ENCODE assay signal across 24 cellular contexts in the genomic region with DNA sequence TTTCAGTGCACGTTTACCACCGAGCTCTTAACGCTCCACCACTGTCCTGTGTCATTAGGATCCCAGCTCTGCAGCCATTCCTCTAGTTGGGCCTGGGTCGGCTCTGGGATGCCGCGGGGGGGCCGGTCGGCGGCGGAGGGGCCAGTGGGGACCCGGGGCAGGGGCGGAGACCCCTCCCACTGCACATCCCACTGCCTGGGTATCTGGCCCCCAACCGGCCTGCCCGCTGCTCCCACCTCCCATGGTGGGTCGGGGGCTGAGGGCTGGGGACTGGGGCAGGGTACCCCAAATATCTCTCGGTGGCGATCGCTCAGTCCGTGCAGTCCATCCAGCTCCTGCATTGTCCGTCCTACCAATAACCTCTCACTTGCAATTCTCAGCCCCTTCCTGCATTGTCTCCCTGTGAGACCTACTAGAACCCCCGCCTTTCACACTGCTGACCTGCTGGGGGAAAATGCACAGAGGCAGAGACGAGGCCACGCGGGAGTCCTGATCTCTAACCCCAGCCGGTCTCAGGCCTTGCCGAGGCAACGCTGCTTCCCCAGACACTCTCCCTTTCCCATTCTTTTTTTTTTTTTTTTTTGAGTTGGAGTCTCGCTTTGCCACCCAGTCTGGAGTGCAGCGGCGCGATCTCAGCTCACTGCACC. TPM values are rescaled to one million over a fixed set of nuclear protein-coding genes. Genes with fewer than 3 reads are reported as not detected.
A peak's percentile ranks its signal among the peaks of the same experiment; 100 is the strongest.
DNase-seq lines count a peak whose midpoint lies in the region; ATAC-seq, FAIRE-seq and TF ChIP-seq lines count a peak whose summit lies in the region.
"Had no signal": no experiment of that assay in that cellular context is flagged by ENCODE, and none has a peak within 500 bp of the region (broad histone marks: within the 10 kb centered on the region; RNA-seq: fewer than 3 reads in every experiment).

No MANE protein-coding gene starts in this region.

- H4K20me1 ChIP-seq in astrocyte (ENCODE audit: insufficient read depth, low read length) = peaks cover 33% of the 10 kb centered on the region

- H3K4me3 Mint-ChIP-seq in astrocyte (ENCODE audit: unreplicated experiment) (peak overlapping the region; percentile 12), endothelial cell (ENCODE audit: unreplicated experiment) (no peak overlapping the region)
- H3K4me3 Mint-ChIP-seq in stimulated activated effector memory CD8-positive, alpha-beta T cell treated with anti-CD3 and anti-CD28 coated beads, Interleukin-12 subunit alpha, Interleukin-12 subunit beta, amount 100 ng/mL, for 72 hours = no peak overlapping the region
- H3K4me3 Mint-ChIP-seq: activated naive CD4-positive, alpha-beta T cell treated with anti-CD3 and anti-CD28 coated beads, Interleukin-2, amount 50 U/mL, for 24 hours; activated T-cell treated with anti-CD3 and anti-CD28 coated beads, Interleukin-2, amount 50 U/mL, for 24 hours; B cell; mesothelial cell of epicardium; T-helper 1 cell treated with Interleukin-12 subunit alpha and Interleukin-12 subunit beta and Interleukin-4 antibody, amounts not matched to agents 30 μg/mL and 1 μg/mL, for 36 hours had no signal

- no peaks in the 10 kb centered on the region for H3K9me3 ChIP-seq in astrocyte (ENCODE audit: insufficient read depth, low read depth, low read length)
- H3K9me3 ChIP-seq: Caco-2, SJCRH30, thoracic aorta had no signal

- H3K9me3 Mint-ChIP-seq in astrocyte (ENCODE audit: unreplicated experiment) (no peaks in the 10 kb centered on the region), endothelial cell (ENCODE audit: unreplicated experiment) (no peaks in the 10 kb centered on the region)
- H3K9me3 Mint-ChIP-seq in stimulated activated effector memory CD8-positive, alpha-beta T cell treated with anti-CD3 and anti-CD28 coated beads, Interleukin-12 subunit alpha, Interleukin-12 subunit beta, amount 100 ng/mL, for 72 hours = no peaks in the 10 kb centered on the region
- H3K9me3 Mint-ChIP-seq: activated naive CD4-positive, alpha-beta T cell treated with anti-CD3 and anti-CD28 coated beads, Interleukin-2, amount 50 U/mL, for 24 hours; activated T-cell treated with anti-CD3 and anti-CD28 coated beads, Interleukin-2, amount 50 U/mL, for 24 hours; mesothelial cell of epicardium; T-helper 1 cell treated with Interleukin-12 subunit alpha and Interleukin-12 subunit beta and Interleukin-4 antibody, amounts not matched to agents 30 μg/mL and 1 μg/mL, for 36 hours had no signal

- no peak overlapping the region for H3K4me3 ChIP-seq in astrocyte (ENCODE audit: insufficient read depth, low read depth, low read length)
- H3K4me3 ChIP-seq: SJCRH30, thoracic aorta had no signal

- ATAC-seq in left lobe of liver (peak; percentile 7), GM19467 (IDR thresholded peaks at IDR 0.05; ENCODE audit: unreplicated experiment) (no peak)
- ATAC-seq in stimulated activated effector memory CD8-positive, alpha-beta T cell treated with anti-CD3 and anti-CD28 coated beads, Interleukin-12 subunit alpha, Interleukin-12 subunit beta, amount 100 ng/mL, for 72 hours = peak; percentile 11
- ATAC-seq: foreskin keratinocyte had no signal

- H3K36me3 ChIP-seq in astrocyte (ENCODE audit: insufficient read depth, low read length) = peaks cover 7% of the 10 kb centered on the region

- H3K36me3 Mint-ChIP-seq in astrocyte (ENCODE audit: low read depth, unreplicated experiment) (peaks cover 13% of the 10 kb centered on the region), endothelial cell (ENCODE audit: low read depth, unreplicated experiment) (peaks cover 6% of the 10 kb centered on the region)
- peaks cover 85% of the 10 kb centered on the region for H3K36me3 Mint-ChIP-seq in stimulated activated effector memory CD8-positive, alpha-beta T cell treated with anti-CD3 and anti-CD28 coated beads, Interleukin-12 subunit alpha, Interleukin-12 subunit beta, amount 100 ng/mL, for 72 hours

- DNase-seq in activated CD8-positive, alpha-beta memory T cell treated with anti-CD3 and anti-CD28 coated beads, Interleukin-2, amount 50 U/mL, for 48 hours = peak; percentile 54
- no peak for DNase-seq in activated CD8-positive, alpha-beta memory T cell treated with anti-CD3 and anti-CD28 coated beads for 24 hours
- no peak for DNase-seq in astrocyte (ENCODE audit: low read depth)
- no peak for DNase-seq in left lobe of liver (ENCODE audit: low spot score)
- no peak for DNase-seq in stimulated activated effector memory CD8-positive, alpha-beta T cell treated with anti-CD3 and anti-CD28 coated beads, Interleukin-12 subunit alpha, Interleukin-12 subunit beta, amount 100 ng/mL, for 72 hours (ENCODE audit: low spot score in 2 of 2)
- DNase-seq in endothelial cell (ENCODE audit: low spot score) = no peak
- no peak for DNase-seq in NCI-H1417 (lab: John Stamatoyannopoulos, UW)
- DNase-seq: activated CD4-positive, alpha-beta T cell treated with anti-CD3 and anti-CD28 coated beads, Interleukin-2, amount 50 U/mL, for 48 hours; activated T-cell treated with anti-CD3 and anti-CD28 coated beads, Interleukin-2, amount 50 U/mL, for 24 hours; Caco-2; cortex of kidney; foreskin keratinocyte; hippocampal formation; NCI-H748 treated with DMSO at 0.1 percent for 48 hours; SJCRH30 had no signal

- H3K9ac ChIP-seq in astrocyte (ENCODE audit: low read length) = no peak overlapping the region

- no peaks in the 10 kb centered on the region for H3K79me2 ChIP-seq in astrocyte (ENCODE audit: insufficient read depth, low read length)

- no peaks in the 10 kb centered on the region for H3K27me3 ChIP-seq in astrocyte (ENCODE audit: insufficient read depth, low read length)
- H3K27me3 ChIP-seq: foreskin keratinocyte, SJCRH30 had no signal

- H3K27me3 Mint-ChIP-seq in astrocyte (ENCODE audit: low read depth, unreplicated experiment) = peaks cover under 1% of the 10 kb centered on the region
- peaks cover 2% of the 10 kb centered on the region for H3K27me3 Mint-ChIP-seq in endothelial cell (ENCODE audit: unreplicated experiment)
- H3K27me3 Mint-ChIP-seq: activated naive CD4-positive, alpha-beta T cell treated with anti-CD3 and anti-CD28 coated beads, Interleukin-2, amount 50 U/mL, for 24 hours; activated T-cell treated with anti-CD3 and anti-CD28 coated beads, Interleukin-2, amount 50 U/mL, for 24 hours; B cell had no signal

- no peak for FAIRE-seq in astrocyte (lab: Jason Lieb, UNC)
- FAIRE-seq: HTR-8/SVneo had no signal

- H3K27ac ChIP-seq in astrocyte (ENCODE audit: low read depth, low read length) = no peak overlapping the region
- H3K27ac ChIP-seq: 22Rv1, foreskin keratinocyte, SJCRH30, thoracic aorta had no signal

- no peak overlapping the region for H3K4me2 ChIP-seq in astrocyte (ENCODE audit: low read length)

- TF ChIP-seq CTCF in astrocyte (IDR thresholded peaks at IDR 0.05; ENCODE audit: insufficient read depth, low read depth, low read length) (no peak), endothelial cell (IDR thresholded peaks at IDR 0.05; ENCODE audit: unreplicated experiment) (no peak)

- H3K27ac Mint-ChIP-seq in astrocyte (ENCODE audit: unreplicated experiment) = no peak overlapping the region
- peak overlapping the region; percentile 36 for H3K27ac Mint-ChIP-seq in stimulated activated effector memory CD8-positive, alpha-beta T cell treated with anti-CD3 and anti-CD28 coated beads, Interleukin-12 subunit alpha, Interleukin-12 subunit beta, amount 100 ng/mL, for 72 hours
- no peak overlapping the region for H3K27ac Mint-ChIP-seq in endothelial cell (ENCODE audit: unreplicated experiment)
- H3K27ac Mint-ChIP-seq: B cell; mesothelial cell of epicardium; T-helper 1 cell treated with Interleukin-12 subunit alpha and Interleukin-12 subunit beta and Interleukin-4 antibody, amounts not matched to agents 30 μg/mL and 1 μg/mL, for 36 hours had no signal

- peaks cover 14% of the 10 kb centered on the region for H3K4me1 Mint-ChIP-seq in astrocyte (ENCODE audit: low read depth, unreplicated experiment)
- H3K4me1 Mint-ChIP-seq in stimulated activated effector memory CD8-positive, alpha-beta T cell treated with anti-CD3 and anti-CD28 coated beads, Interleukin-12 subunit alpha, Interleukin-12 subunit beta, amount 100 ng/mL, for 72 hours = peaks cover 49% of the 10 kb centered on the region
- H3K4me1 Mint-ChIP-seq in endothelial cell (ENCODE audit: unreplicated experiment) = peaks cover 8% of the 10 kb centered on the region

- peaks cover 19% of the 10 kb centered on the region for H3K4me1 ChIP-seq in astrocyte (ENCODE audit: insufficient read depth, low read length)

- no peak overlapping the region for H2AFZ ChIP-seq in astrocyte (ENCODE audit: low read depth, low read length)

RNA-seq across cellular contexts. Expression of a gene that starts 24.0 kb away (rescaled TPM):
- total RNA-seq in astrocyte (0.41 TPM in 1 of 2 replicates, not detected in the other), left lobe of liver (29.6 TPM), endothelial cell (ENCODE audit: unreplicated experiment) (0.21 TPM)
- total RNA-seq: LHCN-M2, SJCRH30 had no signal

Comparison
In these comparisons a context has a peak if more than half of its experiments do, and no peak if none do; other contexts are left out.
1. RNA of a gene that starts 24.0 kb away (total RNA-seq): 29.6 TPM in left lobe of liver (single experiment); 0.21 TPM in endothelial cell (single experiment) and 0.41 TPM in astrocyte; every median in the first group is over 10 times any median in the second.